In genomic region chr1:155256101-155256852, GRCh38 we compare ENCODE assay signal across 1 cellular context.
TF ChIP-seq lines count a peak whose summit lies in the region.

No MANE protein-coding gene starts in this region.

TF ChIP-seq in A549, 52 proteins besides CTCF, POLR2A, EP300 and RAD21 (continued from another document):
- TF ChIP-seq RARB (CRISPR knock-in tag; IDR thresholded peaks at IDR 0.05), result no peak
